In genomic region chr16:67548265-67549126, GRCh38 we compare ENCODE assay signal across 9 cellular contexts. TPM values are rescaled to one million over a fixed set of nuclear protein-coding genes. Genes with fewer than 3 reads are reported as not detected.
DNase-seq lines count a peak whose midpoint lies in the region; ATAC-seq lines count a peak whose summit lies in the region.
"Had no signal": no experiment of that assay in that cellular context is flagged by ENCODE, and none has a peak within 500 bp of the region (broad histone marks: within the 10 kb centered on the region; RNA-seq: fewer than 3 reads in every experiment).

No MANE protein-coding gene starts in this region.

- intact Hi-C loops in activated T-helper 2 cell treated with anti-CD3 and anti-CD28 coated beads, Interferon-gamma antibody, Interleukin-2, Interleukin-4, amounts not matched to agents 10 μg/mL and 5 μg/mL and 100 μg/mL, durations not matched to agents 14 hours and 24 hours and 36 hours (cut with micrococcal nuclease): no loop called here
- intact Hi-C loops in posterior vena cava (cut with DNase I): loop anchor here in 1 of 2 donors (1.0 kb wide), 1 partner anchor 12 kb away; no protein-coding TSS in a partner anchor

- no peaks in the 10 kb centered on the region for H3K9me3 Mint-ChIP-seq in activated T-helper 2 cell treated with anti-CD3 and anti-CD28 coated beads, Interferon-gamma antibody, Interleukin-2, Interleukin-4, amounts not matched to agents 10 μg/mL and 5 μg/mL and 100 μg/mL, durations not matched to agents 14 hours and 24 hours and 36 hours

- DNase-seq in activated T-helper 2 cell treated with anti-CD3 and anti-CD28 coated beads, Interferon-gamma antibody, Interleukin-2, Interleukin-4, amounts not matched to agents 10 μg/mL and 5 μg/mL and 100 μg/mL, durations not matched to agents 14 hours and 24 hours and 36 hours (ENCODE audit: low spot score): no peak
- DNase-seq in posterior vena cava (ENCODE audit: low spot score): peak; percentile 62
- no peak for DNase-seq in mesenteric fat pad (ENCODE audit: low spot score)
- no peak for DNase-seq in activated CD4-positive, CD25-positive, alpha-beta regulatory T cell treated with anti-CD3 and anti-CD28 coated beads, Interleukin-2, amount 50 U/mL, for 72 hours
- DNase-seq: stimulated activated CD4-positive, alpha-beta T cell treated with anti-CD3 and anti-CD28 coated beads, Interleukin-1b, Interleukin-23, amount 100 ng/mL, for 48 hours had no signal

- ATAC-seq in GM19035 (IDR thresholded peaks at IDR 0.05; ENCODE audit: unreplicated experiment): peak; percentile 39
- peak; percentile 40 for ATAC-seq in HG03159 (IDR thresholded peaks at IDR 0.05; ENCODE audit: unreplicated experiment)
- no peak for ATAC-seq in HG03565 (IDR thresholded peaks at IDR 0.05; ENCODE audit: unreplicated experiment)
- ATAC-seq in GM21619 (IDR thresholded peaks at IDR 0.05; ENCODE audit: unreplicated experiment): no peak

- H3K27ac Mint-ChIP-seq in activated T-helper 2 cell treated with anti-CD3 and anti-CD28 coated beads, Interferon-gamma antibody, Interleukin-2, Interleukin-4, amounts not matched to agents 10 μg/mL and 5 μg/mL and 100 μg/mL, durations not matched to agents 14 hours and 24 hours and 36 hours: peak overlapping the region; percentile 81

- H3K4me3 Mint-ChIP-seq in activated T-helper 2 cell treated with anti-CD3 and anti-CD28 coated beads, Interferon-gamma antibody, Interleukin-2, Interleukin-4, amounts not matched to agents 10 μg/mL and 5 μg/mL and 100 μg/mL, durations not matched to agents 14 hours and 24 hours and 36 hours (ENCODE audit: low read depth): no peak overlapping the region

- H3K27me3 Mint-ChIP-seq in activated T-helper 2 cell treated with anti-CD3 and anti-CD28 coated beads, Interferon-gamma antibody, Interleukin-2, Interleukin-4, amounts not matched to agents 10 μg/mL and 5 μg/mL and 100 μg/mL, durations not matched to agents 14 hours and 24 hours and 36 hours (ENCODE audit: low read depth): no peaks in the 10 kb centered on the region

- peaks cover 27% of the 10 kb centered on the region for H3K4me1 Mint-ChIP-seq in activated T-helper 2 cell treated with anti-CD3 and anti-CD28 coated beads, Interferon-gamma antibody, Interleukin-2, Interleukin-4, amounts not matched to agents 10 μg/mL and 5 μg/mL and 100 μg/mL, durations not matched to agents 14 hours and 24 hours and 36 hours (ENCODE audit: low read depth)

- peaks cover 15% of the 10 kb centered on the region for H3K36me3 Mint-ChIP-seq in activated T-helper 2 cell treated with anti-CD3 and anti-CD28 coated beads, Interferon-gamma antibody, Interleukin-2, Interleukin-4, amounts not matched to agents 10 μg/mL and 5 μg/mL and 100 μg/mL, durations not matched to agents 14 hours and 24 hours and 36 hours (ENCODE audit: low read depth)

RNA-seq across cellular contexts. Expression of gene CTCF, which starts 13.8 kb away (rescaled TPM):
- 59.7 and 61.2 TPM in 2 replicates for total RNA-seq in activated T-helper 2 cell treated with anti-CD3 and anti-CD28 coated beads, Interferon-gamma antibody, Interleukin-2, Interleukin-4, amounts not matched to agents 10 μg/mL and 5 μg/mL and 100 μg/mL, durations not matched to agents 14 hours and 24 hours and 36 hours
- total RNA-seq in posterior vena cava (10 to 100 TPM; 27.6 to 27.8 TPM), mesenteric fat pad (26.2 TPM)

RNA-seq across cellular contexts. Expression of gene RIPOR1, which starts 19.9 kb away (rescaled TPM):
- total RNA-seq in activated T-helper 2 cell treated with anti-CD3 and anti-CD28 coated beads, Interferon-gamma antibody, Interleukin-2, Interleukin-4, amounts not matched to agents 10 μg/mL and 5 μg/mL and 100 μg/mL, durations not matched to agents 14 hours and 24 hours and 36 hours: 25.6 and 26.3 TPM in 2 replicates
- 100 to 1,000 TPM in 1 of 2 donors, 10 to 100 TPM in 1; 92.5 to 123 TPM for total RNA-seq in posterior vena cava
- total RNA-seq in mesenteric fat pad: 107 TPM

Comparison
In these comparisons a context has a peak if more than half of its experiments do, and no peak if none do; other contexts are left out.
1. ATAC-seq: peak in GM19035 (single experiment) and HG03159 (single experiment); none in HG03565 (single experiment) and GM21619 (single experiment).